Comparison of ENCODE assay signal across 9 cellular contexts in genomic region chr7:80918406-80918805, GRCh38. TPM values are rescaled to one million over a fixed set of nuclear protein-coding genes. Genes with fewer than 3 reads are reported as not detected.
DNase-seq lines count a peak whose midpoint lies in the region; ATAC-seq lines count a peak whose summit lies in the region.
"Had no signal": no experiment of that assay in that cellular context is flagged by ENCODE, and none has a peak within 500 bp of the region (broad histone marks: within the 10 kb centered on the region; RNA-seq: fewer than 3 reads in every experiment).

No MANE protein-coding gene starts in this region.

- H3K9ac ChIP-seq in endocrine pancreas (ENCODE audit: control insufficient read depth, insufficient read depth, low read length), result no peak overlapping the region

- H3K4me3 ChIP-seq in endocrine pancreas (ENCODE audit: control insufficient read depth, insufficient read depth, low read length), result peak overlapping the region; percentile 73

- no peaks in the 10 kb centered on the region for H3K4me1 ChIP-seq in endocrine pancreas (ENCODE audit: control insufficient read depth, insufficient read depth, low read length)

- H3K27me3 ChIP-seq in endocrine pancreas (ENCODE audit: control insufficient read depth, insufficient read depth, low read length), result peaks cover 5% of the 10 kb centered on the region

- no peaks in the 10 kb centered on the region for H3K9me3 ChIP-seq in endocrine pancreas (ENCODE audit: control insufficient read depth, low read length)

- DNase-seq in ACHN (peak; percentile 54), NOMO-1 treated with DMSO at 0.1 percent for 48 hours (lab: John Stamatoyannopoulos, UW; ENCODE audit: unreplicated experiment) (peak; percentile 77), myocyte (ENCODE audit: low read depth) (peak; percentile 61), GM03348 (ENCODE audit: low spot score) (no peak), NCI-H1930 (lab: John Stamatoyannopoulos, UW) (no peak)
- no peak for DNase-seq in stimulated activated CD8-positive, alpha-beta memory T cell treated with anti-CD3 and anti-CD28 coated beads, Interleukin-4, amount 100 ng/mL, for 48 hours

- in situ Hi-C loops in ACHN (cut with HindIII; ENCODE audit: low pct_ligation_motif_present, low pct_unique_long_range_greater_than_20kb, low sequenced_read_pairs), result loop anchor here (25.0 kb wide), 2 partner anchors 206 to 544 kb away; no protein-coding TSS in a partner anchor

- H3K36me3 ChIP-seq in endocrine pancreas (ENCODE audit: control insufficient read depth, insufficient read depth, low read length), result no peaks in the 10 kb centered on the region

- peak; percentile 47 for ATAC-seq in GM21423 (IDR thresholded peaks at IDR 0.05; ENCODE audit: unreplicated experiment)

RNA-seq across cellular contexts. Expression of gene SEMA3C, which starts 0.4 kb away (rescaled TPM):
- 165 and 180 TPM in 2 replicates for total RNA-seq in myocyte
- polyA plus RNA-seq in myocyte (2012), result 231 TPM
- total RNA-seq: activated naive CD4-positive, alpha-beta T cell treated with anti-CD3 and anti-CD28 coated beads, Interleukin-2, amount 50 U/mL, for 72 hours had no signal

Comparison
In these comparisons a context has a peak if more than half of its experiments do, and no peak if none do; other contexts are left out.
1. DNase-seq: peak in ACHN (single experiment), NOMO-1 treated with DMSO at 0.1 percent for 48 hours (single experiment) and myocyte (single experiment); none in GM03348 (single experiment), stimulated activated CD8-positive, alpha-beta memory T cell treated with anti-CD3 and anti-CD28 coated beads, Interleukin-4, amount 100 ng/mL, for 48 hours (single experiment) and NCI-H1930 (0 of 2).